Comparison of ENCODE assay signal across 1 cellular context in genomic region chr12:50103351-50103750, GRCh38.
TF ChIP-seq lines count a peak whose summit lies in the region.

No MANE protein-coding gene starts in this region.

TF ChIP-seq in GM23338, 12 proteins besides CTCF, POLR2A, EP300 and RAD21 (continued from another document):
- TF ChIP-seq ZNF462 (CRISPR knock-in tag; IDR thresholded peaks at IDR 0.05) (no peak), REST (IDR thresholded peaks at IDR 0.05; ENCODE audit: unreplicated experiment) (no peak), ETS1 (IDR thresholded peaks at IDR 0.05) (no peak), EZH2 (IDR thresholded peaks at IDR 0.05; ENCODE audit: low read depth, unreplicated experiment) (no peak), ZNF114 (CRISPR knock-in tag; IDR thresholded peaks at IDR 0.05) (no peak), EZH2phosphoT487 (IDR thresholded peaks at IDR 0.05; ENCODE audit: unreplicated experiment) (no peak), STAT1 (IDR thresholded peaks at IDR 0.05; ENCODE audit: unreplicated experiment) (no peak)
TF ChIP-seq in GM23338: peak in this region for 0.
